19 cellular contexts compared by ENCODE assay signal in genomic region chr5:140337880-140338279, GRCh38. TPM values are rescaled to one million over a fixed set of nuclear protein-coding genes. Genes with fewer than 3 reads are reported as not detected.
"Had no signal": no experiment of that assay in that cellular context is flagged by ENCODE, and none has a peak within 500 bp of the region (broad histone marks: within the 10 kb centered on the region; RNA-seq: fewer than 3 reads in every experiment).

No MANE protein-coding gene starts in this region.

- DNase-seq: activated CD4-positive, alpha-beta T cell treated with anti-CD3 and anti-CD28 coated beads for 48 hours; activated CD8-positive, alpha-beta memory T cell treated with anti-CD3 and anti-CD28 coated beads, Interleukin-2, amount 10 ng/mL, durations not matched to agents 7 days and 5 days; activated gamma-delta T cell treated with Interleukin-2 at 50 U/mL for 16 hours; activated T-cell treated with anti-CD3 and anti-CD28 coated beads, Interleukin-2, amount 50 U/mL, for 4 hours; central memory CD4-positive, alpha-beta T cell; effector CD4-positive, alpha-beta T cell; immature natural killer cell; mesendoderm; pancreas; retina; Right ventricle myocardium superior; stimulated activated CD4-positive, alpha-beta T cell treated with anti-CD3 and anti-CD28 coated beads, Interleukin-2, amount 100 ng/mL, for 24 hours; stimulated activated naive CD4-positive, alpha-beta T cell; T-helper 17 cell had no signal

- ATAC-seq: activated CD8-positive, alpha-beta memory T cell treated with anti-CD3 and anti-CD28 coated beads, Interleukin-2, amount 10 ng/mL, durations not matched to agents 7 days and 5 days; activated T-cell treated with anti-CD3 and anti-CD28 coated beads, Interleukin-2, amount 50 U/mL, for 4 hours; pancreas; SK-N-SH treated with all-trans-retinoic acid at 6 μM for 48 hours; T-helper 17 cell; WTC11 had no signal

- H3K9me3 ChIP-seq: pancreas had no signal

- H3K9me3 Mint-ChIP-seq: activated T-cell treated with anti-CD3 and anti-CD28 coated beads, Interleukin-2, amount 50 U/mL, for 4 hours; immature natural killer cell; neural crest cell; WTC11 had no signal

- H3K27me3 Mint-ChIP-seq: activated CD8-positive, alpha-beta memory T cell treated with anti-CD3 and anti-CD28 coated beads, Interleukin-2, amount 10 ng/mL, durations not matched to agents 7 days and 5 days; T-helper 17 cell had no signal

- H3K4me3 ChIP-seq: coronary artery, pancreas had no signal

- H3K27me3 ChIP-seq: pancreas had no signal

- H3K36me3 Mint-ChIP-seq: immature natural killer cell, WTC11 had no signal

- H3K27ac ChIP-seq: pancreas had no signal

- H3K36me3 ChIP-seq: pancreas had no signal

- H3K4me3 Mint-ChIP-seq: activated CD8-positive, alpha-beta memory T cell treated with anti-CD3 and anti-CD28 coated beads, Interleukin-2, amount 10 ng/mL, durations not matched to agents 7 days and 5 days; activated T-cell treated with anti-CD3 and anti-CD28 coated beads, Interleukin-2, amount 50 U/mL, for 4 hours; immature natural killer cell; neural crest cell; T-helper 17 cell; WTC11 had no signal

- H3K27ac Mint-ChIP-seq: immature natural killer cell, T-helper 17 cell, WTC11 had no signal

RNA-seq across cellular contexts. Expression of gene SLC4A9, which starts 22.1 kb away (rescaled TPM):
- total RNA-seq: activated T-cell treated with anti-CD3 and anti-CD28 coated beads, Interleukin-2, amount 50 U/mL, for 4 hours; endothelial cell of umbilical vein; neural crest cell; Right ventricle myocardium superior; T-helper 17 cell had no signal
- polyA plus RNA-seq: endothelial cell of umbilical vein, immature natural killer cell had no signal
